Comparison of ENCODE assay signal across 25 cellular contexts in the genomic region with DNA sequence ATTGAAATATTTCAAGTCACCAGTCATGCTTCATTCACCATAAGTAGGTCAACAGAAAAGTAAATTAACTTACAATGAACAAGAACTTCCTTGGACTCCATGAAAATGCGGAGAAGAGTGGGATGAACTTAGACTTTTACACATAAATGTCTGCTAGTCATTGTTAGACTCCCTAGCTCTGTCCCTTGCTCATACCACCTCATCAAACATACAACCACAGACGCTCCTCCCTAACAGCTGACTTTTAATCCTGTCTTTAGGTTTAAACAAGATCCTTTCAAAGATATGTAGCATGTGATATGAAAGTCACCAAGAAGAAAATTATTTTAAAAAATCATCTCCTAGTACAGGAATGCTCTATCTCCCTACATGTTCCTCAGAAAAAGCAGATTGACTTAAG.
"Had no signal": no experiment of that assay in that cellular context is flagged by ENCODE, and none has a peak within 500 bp of the region (broad histone marks: within the 10 kb centered on the region; RNA-seq: fewer than 3 reads in every experiment).

No MANE protein-coding gene starts in this region.

- DNase-seq: heart left ventricle; islet precursor cell; left ventricle myocardium inferior; mesendoderm; naive thymus-derived CD8-positive, alpha-beta T cell; nephron progenitor cell; occipital lobe; right lobe of liver; small intestine; stimulated activated CD4-positive, alpha-beta T cell treated with anti-CD3 and anti-CD28 coated beads, Interleukin-1b, Interleukin-23, amount 100 ng/mL, for 48 hours; stimulated activated CD4-positive, alpha-beta T cell treated with anti-CD3 and anti-CD28 coated beads, Interleukin-2, amount 100 ng/mL, for 48 hours; stimulated activated CD4-positive, alpha-beta T cell treated with anti-CD3 and anti-CD28 coated beads, Interleukin-4, amount 100 ng/mL, for 4 hours; stimulated activated CD8-positive, alpha-beta memory T cell treated with anti-CD3 and anti-CD28 coated beads, Interleukin-4, amount 100 ng/mL, for 48 hours; stimulated activated naive CD4-positive, alpha-beta T cell treated with Interleukin-2 at 50 U/mL for 16 hours; stimulated activated naive CD8-positive, alpha-beta T cell treated with anti-CD3 and anti-CD28 coated beads, Interleukin-15, amount 100 ng/mL, for 72 hours; substantia nigra; transverse colon; upper lobe of left lung had no signal

- ATAC-seq: heart left ventricle; naive thymus-derived CD8-positive, alpha-beta T cell; right lobe of liver; stimulated activated memory B cell treated with anti-CD40 and anti-IgM and Interleukin-4, amounts not matched to agents 10 μg/mL and 1 μg/mL and 100 μg/mL, for 72 hours; stimulated activated naive CD8-positive, alpha-beta T cell treated with anti-CD3 and anti-CD28 coated beads, Interleukin-15, amount 100 ng/mL, for 72 hours had no signal

- H3K4me3 ChIP-seq: heart left ventricle, left ventricle myocardium inferior, lung, neural progenitor cell, right atrium auricular region, right lobe of liver, transverse colon, upper lobe of left lung, vagina had no signal

- H3K36me3 ChIP-seq: heart left ventricle, left ventricle myocardium inferior, neural progenitor cell, neutrophil, right atrium auricular region, right lobe of liver, transverse colon, upper lobe of left lung, vagina had no signal

- H3K27me3 ChIP-seq: heart left ventricle, neural progenitor cell, neutrophil, right atrium auricular region, right lobe of liver, transverse colon, upper lobe of left lung, vagina had no signal

- H3K4me1 ChIP-seq: heart left ventricle, left ventricle myocardium inferior, neural progenitor cell, parathyroid adenoma, right atrium auricular region, right lobe of liver, transverse colon, upper lobe of left lung, vagina had no signal

- H3K27ac ChIP-seq: heart left ventricle, left ventricle myocardium inferior, neural progenitor cell, neutrophil, parathyroid adenoma, right atrium auricular region, right lobe of liver, transverse colon, upper lobe of left lung, vagina had no signal

- H3K9me3 ChIP-seq: neutrophil, transverse colon, vagina had no signal
